In the genomic region with DNA sequence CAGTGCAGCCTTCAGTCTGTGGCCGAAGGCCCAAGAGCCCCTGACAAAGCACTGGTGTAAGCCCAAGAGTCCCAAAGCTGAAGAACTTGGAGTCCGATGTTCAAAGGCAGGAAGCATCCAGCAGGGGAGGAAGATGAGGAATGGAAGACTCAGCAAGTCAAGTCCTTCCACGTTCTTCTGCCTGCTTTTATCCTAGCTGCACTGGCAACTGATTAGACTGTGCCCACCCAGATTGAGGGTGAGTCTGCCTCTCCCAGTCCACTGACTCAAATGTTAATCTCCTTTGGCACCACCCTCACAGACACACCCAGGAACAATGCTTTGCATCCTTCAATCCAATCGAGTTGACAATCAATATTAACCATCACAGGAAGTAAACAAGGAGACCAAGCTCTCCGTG, we compare ENCODE assay signal across 1 cellular context.
A peak's percentile ranks its signal among the peaks of the same experiment; 100 is the strongest.
TF ChIP-seq lines count a peak whose summit lies in the region.

No MANE protein-coding gene starts in this region.

TF ChIP-seq in HepG2, 621 proteins besides CTCF, POLR2A, EP300 and RAD21 (continued from another document):
- 0 out of 2 replicates have a peak, but pooled peaks have one; percentile 35 for TF ChIP-seq ZNF160 (CRISPR knock-in tag; IDR thresholded peaks at IDR 0.05)
